Comparison of ENCODE assay signal across 28 cellular contexts in the genomic region with DNA sequence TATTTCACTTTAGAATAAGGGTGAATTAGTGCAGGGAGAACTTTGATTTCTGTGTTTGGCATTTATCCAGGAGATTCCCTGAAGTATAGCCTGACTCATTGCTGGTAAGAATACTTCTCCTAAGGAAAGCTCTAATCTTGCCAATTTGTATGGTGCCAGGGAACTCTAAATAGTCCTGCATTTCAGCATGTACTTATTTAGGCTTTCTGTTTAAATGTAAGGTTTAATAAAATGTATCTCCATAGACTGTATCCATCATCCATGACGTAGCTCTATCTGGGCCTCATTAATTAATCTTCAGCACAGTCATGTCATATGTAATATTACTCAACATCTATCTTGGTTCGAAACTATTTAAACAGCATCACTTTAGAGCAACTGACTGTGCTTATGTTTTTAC.
DNase-seq lines count a peak whose midpoint lies in the region; ATAC-seq and TF ChIP-seq lines count a peak whose summit lies in the region.
"Had no signal": no experiment of that assay in that cellular context is flagged by ENCODE, and none has a peak within 500 bp of the region (broad histone marks: within the 10 kb centered on the region; RNA-seq: fewer than 3 reads in every experiment).

No MANE protein-coding gene starts in this region.

- H3K4me3 Mint-ChIP-seq in T-helper 17 cell = no peak overlapping the region
- H3K4me3 Mint-ChIP-seq in stimulated activated naive CD8-positive, alpha-beta T cell treated with anti-CD3 and anti-CD28 coated beads, Interleukin-15, amount 100 ng/mL, for 72 hours = no peak overlapping the region
- H3K4me3 Mint-ChIP-seq: activated naive CD4-positive, alpha-beta T cell treated with anti-CD3 and anti-CD28 coated beads, Interleukin-2, amount 50 U/mL, for 24 hours; HFFc6; neural crest cell had no signal

- TF ChIP-seq POLR2A in lower leg skin (IDR thresholded peaks at IDR 0.05) = no peak

- no peak overlapping the region for H3K27ac ChIP-seq in RWPE1
- H3K27ac ChIP-seq in caudate nucleus (ENCODE audit: low read depth, low read length) = no peak overlapping the region
- H3K27ac ChIP-seq: A549, ascending aorta, BLaER1, KMS-11, psoas muscle, skin epidermis, upper lobe of right lung had no signal

- intact Hi-C loops in lower leg skin (cut with DNase I; ENCODE audit: low total_unique reads) = no loop called here

- TF ChIP-seq CTCF in AG10803 (conservative IDR thresholded peaks at IDR 0.05; ENCODE audit: low read length) (no peak), RWPE1 (conservative IDR thresholded peaks at IDR 0.05; ENCODE audit: low read depth) (no peak), choroid plexus epithelial cell (conservative IDR thresholded peaks at IDR 0.05; ENCODE audit: low read depth, low read length) (no peak), lower leg skin (IDR thresholded peaks at IDR 0.05) (no peak)

- ATAC-seq in T-helper 17 cell = no peak
- no peak for ATAC-seq in stimulated activated naive CD8-positive, alpha-beta T cell treated with anti-CD3 and anti-CD28 coated beads, Interleukin-15, amount 100 ng/mL, for 72 hours
- ATAC-seq: A549, psoas muscle, Right ventricle myocardium inferior, upper lobe of right lung had no signal

- CTCF ChIA-PET in RWPE1 (lab: Yijun Ruan, JAX) = no interaction called here

- WGBS in lower leg skin, 2 donors = 47 to 64% methylated on average over 2 of the region's 2 CpGs

- POLR2A ChIA-PET in RWPE1 (lab: Yijun Ruan, JAX; ENCODE audit: low non-redundant PET) = no interaction called here

- H3K27ac Mint-ChIP-seq in T-helper 17 cell = no peak overlapping the region
- no peak overlapping the region for H3K27ac Mint-ChIP-seq in stimulated activated naive CD8-positive, alpha-beta T cell treated with anti-CD3 and anti-CD28 coated beads, Interleukin-15, amount 100 ng/mL, for 72 hours
- H3K27ac Mint-ChIP-seq: activated naive CD4-positive, alpha-beta T cell treated with anti-CD3 and anti-CD28 coated beads, Interleukin-2, amount 50 U/mL, for 24 hours; HFFc6 had no signal

- H3K4me1 Mint-ChIP-seq in T-helper 17 cell = no peaks in the 10 kb centered on the region
- no peaks in the 10 kb centered on the region for H3K4me1 Mint-ChIP-seq in stimulated activated naive CD8-positive, alpha-beta T cell treated with anti-CD3 and anti-CD28 coated beads, Interleukin-15, amount 100 ng/mL, for 72 hours
- H3K4me1 Mint-ChIP-seq: activated naive CD4-positive, alpha-beta T cell treated with anti-CD3 and anti-CD28 coated beads, Interleukin-2, amount 50 U/mL, for 24 hours; neural crest cell had no signal

- no peaks in the 10 kb centered on the region for H3K9me3 ChIP-seq in T-helper 17 cell (ENCODE audit: control insufficient read depth, low read length, poor library complexity, severe bottlenecking)
- H3K9me3 ChIP-seq: A549, ascending aorta, BLaER1, psoas muscle, upper lobe of right lung had no signal

- H3K9me3 Mint-ChIP-seq in stimulated activated naive CD8-positive, alpha-beta T cell treated with anti-CD3 and anti-CD28 coated beads, Interleukin-15, amount 100 ng/mL, for 72 hours = no peaks in the 10 kb centered on the region
- H3K9me3 Mint-ChIP-seq: activated naive CD4-positive, alpha-beta T cell treated with anti-CD3 and anti-CD28 coated beads, Interleukin-2, amount 50 U/mL, for 24 hours had no signal

- no peaks in the 10 kb centered on the region for H3K36me3 Mint-ChIP-seq in T-helper 17 cell (ENCODE audit: low read depth)
- H3K36me3 Mint-ChIP-seq: activated naive CD4-positive, alpha-beta T cell treated with anti-CD3 and anti-CD28 coated beads, Interleukin-2, amount 50 U/mL, for 24 hours had no signal

- H3K27me3 Mint-ChIP-seq in T-helper 17 cell = no peaks in the 10 kb centered on the region
- H3K27me3 Mint-ChIP-seq in stimulated activated naive CD8-positive, alpha-beta T cell treated with anti-CD3 and anti-CD28 coated beads, Interleukin-15, amount 100 ng/mL, for 72 hours = no peaks in the 10 kb centered on the region

- H3K4me3 ChIP-seq in AG10803 (ENCODE audit: low read length) (no peak overlapping the region), choroid plexus epithelial cell (ENCODE audit: low read depth, low read length) (no peak overlapping the region), lower leg skin (ENCODE audit: low read depth, poor library complexity, severe bottlenecking) (no peak overlapping the region)
- H3K4me3 ChIP-seq: A549, ascending aorta, BLaER1, psoas muscle, skin epidermis, upper lobe of right lung had no signal

- DNase-seq in AG10803 (ENCODE audit: low read depth) (peak; percentile 3), RWPE1 (ENCODE audit: low spot score) (peak; percentile 0), choroid plexus epithelial cell (ENCODE audit: low read depth) (peak; percentile 25), kidney tubule cell (ENCODE audit: low spot score) (peak; percentile 25), lower leg skin (ENCODE audit: low spot score in 2 of 2) (no peak), T-helper 17 cell (no peak), caudate nucleus (lab: John Stamatoyannopoulos, UW) (no peak)
- DNase-seq in stimulated activated naive CD8-positive, alpha-beta T cell treated with anti-CD3 and anti-CD28 coated beads, Interleukin-15, amount 100 ng/mL, for 72 hours = no peak
- DNase-seq: activated CD4-positive, alpha-beta T cell treated with anti-CD3 and anti-CD28 coated beads, Interleukin-2, amount 50 U/mL, for 1 hour; DMS53; effector CD4-positive, alpha-beta T cell; HFFc6; kidney glomerular epithelial cell; NCI-H1694 treated with DMSO at 0.1 percent for 48 hours; OCI-M1; psoas muscle; stimulated activated CD4-positive, alpha-beta T cell treated with anti-CD3 and anti-CD28 coated beads, Interleukin-2, amount 100 ng/mL, for 24 hours; substantia nigra; T1000; upper lobe of right lung had no signal

Comparison
In these comparisons a context has a peak if more than half of its experiments do, and no peak if none do; other contexts are left out.
1. DNase-seq: peak in AG10803 (single experiment), RWPE1 (single experiment), choroid plexus epithelial cell (single experiment) and kidney tubule cell (single experiment); none in lower leg skin (0 of 2), T-helper 17 cell (0 of 3), caudate nucleus (0 of 61) and stimulated activated naive CD8-positive, alpha-beta T cell treated with anti-CD3 and anti-CD28 coated beads, Interleukin-15, amount 100 ng/mL, for 72 hours (0 of 2).